In the genomic region with DNA sequence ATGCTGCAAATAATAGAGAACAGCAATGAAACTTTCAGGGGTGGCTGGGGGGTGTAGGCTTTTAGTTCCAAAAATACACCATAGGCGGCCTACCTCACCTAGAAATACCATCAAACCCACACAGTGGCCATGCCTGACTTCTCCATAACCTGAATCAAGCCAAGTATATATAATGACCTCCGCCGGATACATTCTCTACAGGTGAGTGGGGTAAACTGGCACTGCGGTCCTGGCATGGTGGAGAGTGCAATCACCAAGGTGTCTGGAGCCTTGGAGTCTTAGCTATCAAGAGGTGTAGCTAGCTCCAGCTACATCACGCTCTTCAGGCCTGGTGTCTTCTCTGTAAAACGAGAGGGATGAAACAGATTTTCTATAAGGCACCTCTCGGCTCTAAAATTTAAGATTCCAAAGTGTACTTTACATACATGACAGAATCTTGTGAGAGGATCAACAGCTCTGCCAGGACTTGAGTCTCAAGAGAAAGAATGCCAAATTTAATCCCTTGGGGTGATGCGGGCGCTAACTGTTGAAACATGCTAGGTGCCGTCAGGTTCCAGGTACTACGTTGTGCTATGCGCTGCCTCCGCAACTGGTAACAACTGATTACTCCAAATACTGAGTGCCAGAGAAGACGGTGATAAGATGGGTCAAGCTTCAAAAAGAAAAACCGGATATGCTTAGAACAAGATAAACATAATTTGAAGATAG, we compare ENCODE assay signal across 1 cellular context.
TF ChIP-seq lines count a peak whose summit lies in the region.

No MANE protein-coding gene starts in this region.

TF ChIP-seq in HCT116, 20 proteins besides CTCF, POLR2A, EP300 and RAD21 (continued from another document):
- TF ChIP-seq, protein P1, sequence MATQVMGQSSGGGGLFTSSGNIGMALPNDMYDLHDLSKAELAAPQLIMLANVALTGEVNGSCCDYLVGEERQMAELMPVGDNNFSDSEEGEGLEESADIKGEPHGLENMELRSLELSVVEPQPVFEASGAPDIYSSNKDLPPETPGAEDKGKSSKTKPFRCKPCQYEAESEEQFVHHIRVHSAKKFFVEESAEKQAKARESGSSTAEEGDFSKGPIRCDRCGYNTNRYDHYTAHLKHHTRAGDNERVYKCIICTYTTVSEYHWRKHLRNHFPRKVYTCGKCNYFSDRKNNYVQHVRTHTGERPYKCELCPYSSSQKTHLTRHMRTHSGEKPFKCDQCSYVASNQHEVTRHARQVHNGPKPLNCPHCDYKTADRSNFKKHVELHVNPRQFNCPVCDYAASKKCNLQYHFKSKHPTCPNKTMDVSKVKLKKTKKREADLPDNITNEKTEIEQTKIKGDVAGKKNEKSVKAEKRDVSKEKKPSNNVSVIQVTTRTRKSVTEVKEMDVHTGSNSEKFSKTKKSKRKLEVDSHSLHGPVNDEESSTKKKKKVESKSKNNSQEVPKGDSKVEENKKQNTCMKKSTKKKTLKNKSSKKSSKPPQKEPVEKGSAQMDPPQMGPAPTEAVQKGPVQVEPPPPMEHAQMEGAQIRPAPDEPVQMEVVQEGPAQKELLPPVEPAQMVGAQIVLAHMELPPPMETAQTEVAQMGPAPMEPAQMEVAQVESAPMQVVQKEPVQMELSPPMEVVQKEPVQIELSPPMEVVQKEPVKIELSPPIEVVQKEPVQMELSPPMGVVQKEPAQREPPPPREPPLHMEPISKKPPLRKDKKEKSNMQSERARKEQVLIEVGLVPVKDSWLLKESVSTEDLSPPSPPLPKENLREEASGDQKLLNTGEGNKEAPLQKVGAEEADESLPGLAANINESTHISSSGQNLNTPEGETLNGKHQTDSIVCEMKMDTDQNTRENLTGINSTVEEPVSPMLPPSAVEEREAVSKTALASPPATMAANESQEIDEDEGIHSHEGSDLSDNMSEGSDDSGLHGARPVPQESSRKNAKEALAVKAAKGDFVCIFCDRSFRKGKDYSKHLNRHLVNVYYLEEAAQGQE (IDR thresholded peaks at IDR 0.05; ENCODE audit: low read depth) = no peak
- TF ChIP-seq JUND (IDR thresholded peaks at IDR 0.05) (no peak), ELF1 (IDR thresholded peaks at IDR 0.05; ENCODE audit: borderline replicate concordance, low read depth) (no peak), EGR1 (IDR thresholded peaks at IDR 0.05; ENCODE audit: low read depth) (no peak)
- TF ChIP-seq, protein P2, sequence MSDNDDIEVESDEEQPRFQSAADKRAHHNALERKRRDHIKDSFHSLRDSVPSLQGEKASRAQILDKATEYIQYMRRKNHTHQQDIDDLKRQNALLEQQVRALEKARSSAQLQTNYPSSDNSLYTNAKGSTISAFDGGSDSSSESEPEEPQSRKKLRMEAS (IDR thresholded peaks at IDR 0.05) = no peak
